Comparison of ENCODE assay signal across 8 cellular contexts in the genomic region with DNA sequence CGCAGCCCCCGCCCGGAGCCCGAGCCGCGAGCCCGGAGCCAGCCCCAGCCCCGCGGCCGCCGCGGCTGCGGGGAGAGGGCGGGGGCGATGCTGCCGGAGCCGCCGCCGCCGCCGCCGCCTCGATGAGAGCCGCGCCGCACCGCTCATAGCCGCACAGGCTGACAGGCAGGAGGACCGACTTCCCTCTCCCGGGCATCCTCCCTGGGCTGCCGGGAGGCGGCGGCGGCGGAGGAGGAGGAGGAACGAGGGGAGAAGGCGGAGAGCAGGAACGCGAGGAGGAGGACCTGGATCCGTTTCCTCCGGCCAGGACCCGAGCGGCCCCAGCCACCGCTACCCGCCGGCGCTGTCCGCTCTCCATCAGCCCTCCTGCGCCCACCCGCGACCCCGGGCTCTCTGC. TPM values are rescaled to one million over a fixed set of nuclear protein-coding genes. Genes with fewer than 3 reads are reported as not detected.
DNase-seq lines count a peak whose midpoint lies in the region; ATAC-seq, FAIRE-seq and TF ChIP-seq lines count a peak whose summit lies in the region.

No MANE protein-coding gene starts in this region.

- intact Hi-C loops in stomach (cut with DNase I; ENCODE audit: low total_unique reads), result no loop called here

- DNase-seq in GM13976 (ENCODE audit: low spot score) (peak; percentile 59), NCI-H2196 (lab: John Stamatoyannopoulos, UW; ENCODE audit: unreplicated experiment) (peak; percentile 26), bronchial epithelial cell (ENCODE audit: low read depth) (no peak), left kidney (ENCODE audit: low read depth, low spot score) (peak; percentile 79), stomach (no peak), SIG-M5 (lab: John Stamatoyannopoulos, UW) (no peak)

- no peak for TF ChIP-seq CTCF in 22Rv1 (IDR thresholded peaks at IDR 0.05)
- TF ChIP-seq CTCF in GM13976 (IDR thresholded peaks at IDR 0.05; ENCODE audit: borderline replicate concordance, control extremely low read depth, extremely low read depth, insufficient read depth, missing control alignments), result no peak
- TF ChIP-seq CTCF in bronchial epithelial cell (IDR thresholded peaks at IDR 0.05; ENCODE audit: insufficient read depth, low read length, severe bottlenecking), result no peak
- no peak for TF ChIP-seq CTCF in stomach (IDR thresholded peaks at IDR 0.05)

- no peak for TF ChIP-seq POLR2A in stomach (IDR thresholded peaks at IDR 0.05)

- no peak for TF ChIP-seq EP300 in stomach (IDR thresholded peaks at IDR 0.05)

- H3K27me3 ChIP-seq in bronchial epithelial cell (ENCODE audit: control insufficient read depth, insufficient read depth, low read length), result no peaks in the 10 kb centered on the region
- peaks cover 0 to 65% (median 26%) of the 10 kb centered on the region in 3 donors for H3K27me3 ChIP-seq in stomach

- H3K36me3 ChIP-seq in bronchial epithelial cell (ENCODE audit: control insufficient read depth, insufficient read depth, low read length) (no peaks in the 10 kb centered on the region), stomach (no peaks in the 10 kb centered on the region)

- H3K4me3 ChIP-seq in bronchial epithelial cell (ENCODE audit: low read depth, low read length) (peak overlapping the region; percentile 73), stomach (peak overlapping the region; percentile 71 to 85 (median 72))

- no peak for FAIRE-seq in bronchial epithelial cell (lab: Jason Lieb, UNC)

- 1 to 3% (median 1%) methylated on average over 7 to 48 of the region's 52 CpGs; no CpG with 5 or more reads in 1 of the 5 donors for WGBS in stomach, 5 donors

- H3K27ac ChIP-seq in 22Rv1, result peak overlapping the region; percentile 38; the same call in 1 of the 2 replicates
- H3K27ac ChIP-seq in stomach, result peak overlapping the region; percentile 78 to 95 (median 82)

- in situ Hi-C loops in GM13976 (cut with MboI; ENCODE audit: low sequenced_read_pairs, unreplicated experiment), result no loop called here

- ATAC-seq in HG02678 (IDR thresholded peaks at IDR 0.05; ENCODE audit: unreplicated experiment), result peak; percentile 30

- H3K4me1 ChIP-seq in stomach, result peaks cover 15 to 38% (median 27%) of the 10 kb centered on the region in 4 donors

- no peaks in the 10 kb centered on the region for H3K9me3 ChIP-seq in stomach

RNA-seq across cellular contexts. Expression of gene KLHL29, which starts 0.4 kb away (rescaled TPM):
- 5.0 and 11.6 TPM in 2 replicates for total RNA-seq in bronchial epithelial cell
- 1 to 10 TPM in 4 of 5 donors, under 1 TPM in 1; under 0.01 to 6.6 (median 1.4) TPM for total RNA-seq in stomach
- polyA plus RNA-seq in stomach, result 1 to 10 TPM in 2 of 3 donors, under 1 TPM in 1; 0.31 to 3.0 (median 1.2) TPM

Comparison
In these comparisons a context has a peak if more than half of its experiments do, and no peak if none do; other contexts are left out.
1. DNase-seq: peak in GM13976 (single experiment), NCI-H2196 (single experiment) and left kidney (single experiment); none in bronchial epithelial cell (single experiment), stomach (single experiment) and SIG-M5 (single experiment).